ENCODE assay signal across 1 cellular context in genomic region chr9:105690742-105691141, GRCh38.
TF ChIP-seq lines count a peak whose summit lies in the region.

No MANE protein-coding gene starts in this region.

TF ChIP-seq in K562, 482 proteins besides CTCF, POLR2A, EP300 and RAD21 (continued from another document):
- TF ChIP-seq ZBTB40 (IDR thresholded peaks at IDR 0.05) (no peak), ZBTB40 (CRISPR knock-in tag; IDR thresholded peaks at IDR 0.05) (no peak), ELF1 (tag; IDR thresholded peaks at IDR 0.05) (0 out of 2 replicates have a peak, but pooled peaks have one; percentile 16), SUPT5H (IDR thresholded peaks at IDR 0.05) (no peak)
